8 cellular contexts compared by ENCODE assay signal in genomic region chr19:57279418-57280164, GRCh38. TPM values are rescaled to one million over a fixed set of nuclear protein-coding genes. Genes with fewer than 3 reads are reported as not detected.
A peak's percentile ranks its signal among the peaks of the same experiment; 100 is the strongest.
DNase-seq lines count a peak whose midpoint lies in the region; ATAC-seq and FAIRE-seq lines count a peak whose summit lies in the region.

No MANE protein-coding gene starts in this region.

- H3K4me1 ChIP-seq in NT2/D1 (ENCODE audit: insufficient read depth, insufficient read length) (no peaks in the 10 kb centered on the region), mucosa of rectum (ENCODE audit: control insufficient read depth in 2 of 2, insufficient read depth in 2 of 2, low read length in 2 of 2) (peaks cover 11 to 24% of the 10 kb centered on the region in 2 donors)

- peak; percentile 80 for FAIRE-seq in HTR-8/SVneo (lab: Jason Lieb, UNC)

- peak overlapping the region; percentile 99 to 100 for H3K27ac ChIP-seq in mucosa of rectum (ENCODE audit: low read depth in 2 of 2, low read length in 2 of 2)

- peak overlapping the region; percentile 95 for H3K9ac ChIP-seq in NT2/D1 (ENCODE audit: insufficient read length, low read depth)
- peak overlapping the region; percentile 99 to 100 for H3K9ac ChIP-seq in mucosa of rectum (ENCODE audit: low read depth in 1 of 2, low read length in 2 of 2)

- peak overlapping the region; percentile 93 for H3K4me3 ChIP-seq in NT2/D1 (ENCODE audit: insufficient read length, low read depth)
- H3K4me3 ChIP-seq in mucosa of rectum (ENCODE audit: low read length in 2 of 2) = peak overlapping the region; percentile 97 to 98

- DNase-seq in DMS114 treated with DMSO at 0.1 percent for 48 hours (lab: John Stamatoyannopoulos, UW; ENCODE audit: unreplicated experiment) = peak; percentile 94
- peak; percentile 91 for DNase-seq in HTR-8/SVneo (ENCODE audit: insufficient read length, low spot score)
- DNase-seq in NT2/D1 (ENCODE audit: low read depth, low spot score) = peak; percentile 71
- DNase-seq in activated T-cell treated with anti-CD3 and anti-CD28 coated beads for 24 hours (ENCODE audit: low read depth) = peak; percentile 74
- DNase-seq in stimulated activated CD8-positive, alpha-beta memory T cell treated with anti-CD3 and anti-CD28 coated beads, Interleukin-4, amount 100 ng/mL, for 4 hours (ENCODE audit: low read depth in 2 of 2, low spot score in 1 of 2) = peak; percentile 72 to 73

- H3K27me3 ChIP-seq in NT2/D1 (ENCODE audit: insufficient read depth, insufficient read length) = no peaks in the 10 kb centered on the region
- no peaks in the 10 kb centered on the region for H3K27me3 ChIP-seq in mucosa of rectum (ENCODE audit: control insufficient read depth in 2 of 2, insufficient read depth in 2 of 2, low read length in 2 of 2)

- peak; percentile 69 for ATAC-seq in GM21390 (IDR thresholded peaks at IDR 0.05; ENCODE audit: unreplicated experiment)
- ATAC-seq in esophagus mucosa = peak; percentile 85

- no peaks in the 10 kb centered on the region for H3K9me3 ChIP-seq in NT2/D1 (ENCODE audit: insufficient read depth, low read length)
- no peaks in the 10 kb centered on the region for H3K9me3 ChIP-seq in mucosa of rectum (ENCODE audit: control insufficient read depth in 2 of 2, low read length in 2 of 2)

- H3K36me3 ChIP-seq in NT2/D1 (ENCODE audit: insufficient read depth, insufficient read length, low read length) (peaks cover 28% of the 10 kb centered on the region), mucosa of rectum (ENCODE audit: control insufficient read depth in 2 of 2, insufficient read depth in 2 of 2, low read length in 2 of 2) (peaks cover 9 to 14% of the 10 kb centered on the region in 2 donors)

RNA-seq across cellular contexts. Expression of gene ZNF460, which starts 0.7 kb away (rescaled TPM):
- total RNA-seq in esophagus mucosa = 68.7 TPM

RNA-seq across cellular contexts. Expression of gene ZNF805, which starts 39.2 kb away (rescaled TPM):
- total RNA-seq in esophagus mucosa = 6.8 TPM

RNA-seq across cellular contexts. Expression of gene ZNF543, which starts 40.7 kb away (rescaled TPM):
- total RNA-seq in esophagus mucosa = 4.5 TPM

RNA-seq across cellular contexts. Expression of gene AURKC, which starts 48.8 kb away (rescaled TPM):
- total RNA-seq in esophagus mucosa = 1.1 TPM

Comparison
In these comparisons a context has a peak if more than half of its experiments do, and no peak if none do; other contexts are left out.
1. Peak in every context shown above with its lines: DNase-seq, ATAC-seq, H3K4me3 ChIP-seq and H3K27ac ChIP-seq.